In the genomic region with DNA sequence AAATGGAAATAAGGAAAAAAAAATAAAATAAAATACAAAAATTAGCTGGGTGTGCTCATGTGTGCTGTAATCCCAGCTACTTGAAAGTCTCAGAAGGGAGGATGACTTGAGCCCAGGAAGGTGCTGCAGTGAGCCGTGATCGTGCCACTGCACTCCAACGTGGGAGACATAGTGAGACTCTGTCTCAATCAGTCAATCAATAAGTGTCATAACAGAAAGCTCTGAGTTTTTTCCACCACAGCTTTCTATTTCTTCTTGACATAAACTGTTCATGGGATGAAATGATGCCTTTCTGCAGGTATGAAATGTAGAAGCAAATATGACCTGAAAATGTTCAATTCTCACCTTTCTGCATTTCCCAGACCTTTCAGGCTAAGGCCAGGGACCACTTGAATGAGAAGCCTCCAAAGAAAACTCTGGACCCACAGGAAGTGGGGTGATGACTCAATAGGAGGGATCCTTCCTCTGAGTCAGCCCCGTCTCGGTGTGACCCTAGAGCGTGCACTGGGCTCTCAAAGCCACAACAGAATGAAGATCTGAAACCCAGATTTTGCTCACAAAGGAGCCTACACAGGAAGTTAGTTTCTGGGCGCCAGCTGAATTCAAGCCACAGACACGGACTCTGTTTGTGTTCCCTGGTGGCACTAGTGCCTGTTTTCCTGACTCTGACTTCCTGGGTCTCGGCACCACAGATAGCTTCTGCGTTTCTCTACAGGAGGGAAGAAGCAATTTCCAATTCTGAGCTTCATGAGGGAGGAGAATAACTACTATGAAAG, we compare ENCODE assay signal across 8 cellular contexts.
DNase-seq lines count a peak whose midpoint lies in the region; ATAC-seq and TF ChIP-seq lines count a peak whose summit lies in the region.

No MANE protein-coding gene starts in this region.

- no peak for TF ChIP-seq POLR2A in spleen (IDR thresholded peaks at IDR 0.05)

- H3K27ac ChIP-seq in left ventricle myocardium inferior (replicated peaks): peak overlapping the region; percentile 67
- H3K27ac ChIP-seq in spleen: peak overlapping the region; percentile 16 to 80 (median 52)

- DNase-seq in SIG-M5 treated with dmso at 0.1 percent for 504 hours (lab: John Stamatoyannopoulos, UW; ENCODE audit: unreplicated experiment): peak; percentile 94
- DNase-seq in activated naive CD4-positive, alpha-beta T cell (lab: John Stamatoyannopoulos, UW): peak; percentile 8 to 40 (median 14)
- DNase-seq in left ventricle myocardium inferior: peak; percentile 44
- DNase-seq in spleen: peak; percentile 81
- DNase-seq in D341Med (ENCODE audit: low spot score): no peak
- no peak for DNase-seq in HAP-1 (ENCODE audit: low spot score in 2 of 2)

- no peaks in the 10 kb centered on the region for H3K36me3 ChIP-seq in left ventricle myocardium inferior
- H3K36me3 ChIP-seq in spleen: peaks cover 0 to 4% (median 0%) of the 10 kb centered on the region in 6 donors
- H3K36me3 ChIP-seq in HAP-1 (replicated peaks): no peaks in the 10 kb centered on the region

- no peak for TF ChIP-seq CTCF in left ventricle myocardium inferior (IDR thresholded peaks at IDR 0.05; ENCODE audit: borderline replicate concordance)
- TF ChIP-seq CTCF in spleen (IDR thresholded peaks at IDR 0.05 in 8 of 11, conservative IDR thresholded peaks at IDR 0.05 in 3 of 11): no peak

- intact Hi-C loops in left ventricle myocardium inferior (cut with micrococcal nuclease): no loop called here
- intact Hi-C loops in spleen (cut with DNase I; ENCODE audit: low total_unique reads): no loop called here

- H3K9me3 ChIP-seq in left ventricle myocardium inferior (replicated peaks) (no peaks in the 10 kb centered on the region), spleen (no peaks in the 10 kb centered on the region), HAP-1 (no peaks in the 10 kb centered on the region)

- ATAC-seq in GM18520 (IDR thresholded peaks at IDR 0.05; ENCODE audit: unreplicated experiment) (peak; percentile 98), HG03064 (IDR thresholded peaks at IDR 0.05; ENCODE audit: low read depth, unreplicated experiment) (peak; percentile 98)

- peaks cover 78% of the 10 kb centered on the region for H3K4me1 ChIP-seq in left ventricle myocardium inferior
- peaks cover 15 to 39% (median 34%) of the 10 kb centered on the region in 6 donors for H3K4me1 ChIP-seq in spleen
- H3K4me1 ChIP-seq in HAP-1: no peaks in the 10 kb centered on the region

- WGBS in spleen, 5 donors: 26 to 40% (median 27%) methylated on average over 10 of the region's 10 CpGs

- in situ Hi-C loops in HAP-1 (cut with MboI; ENCODE audit: low sequenced_read_pairs): no loop called here

- H3K4me3 ChIP-seq in left ventricle myocardium inferior (peak overlapping the region; percentile 18), spleen (peak overlapping the region in 3 of 8 donors; percentile 3 to 43 (median 16)), HAP-1 (no peak overlapping the region)

- H3K27me3 ChIP-seq in left ventricle myocardium inferior (ENCODE audit: low read depth) (no peaks in the 10 kb centered on the region), spleen (replicated peaks in 1 of 7) (no peaks in the 10 kb centered on the region), HAP-1 (ENCODE audit: low read depth) (no peaks in the 10 kb centered on the region)

Comparison
In these comparisons a context has a peak if more than half of its experiments do, and no peak if none do; other contexts are left out.
1. DNase-seq: peak in SIG-M5 treated with dmso at 0.1 percent for 504 hours (single experiment), activated naive CD4-positive, alpha-beta T cell (4 of 4), left ventricle myocardium inferior (single experiment) and spleen (single experiment); none in D341Med (single experiment) and HAP-1 (0 of 2).